12 cellular contexts compared by ENCODE assay signal in the genomic region with DNA sequence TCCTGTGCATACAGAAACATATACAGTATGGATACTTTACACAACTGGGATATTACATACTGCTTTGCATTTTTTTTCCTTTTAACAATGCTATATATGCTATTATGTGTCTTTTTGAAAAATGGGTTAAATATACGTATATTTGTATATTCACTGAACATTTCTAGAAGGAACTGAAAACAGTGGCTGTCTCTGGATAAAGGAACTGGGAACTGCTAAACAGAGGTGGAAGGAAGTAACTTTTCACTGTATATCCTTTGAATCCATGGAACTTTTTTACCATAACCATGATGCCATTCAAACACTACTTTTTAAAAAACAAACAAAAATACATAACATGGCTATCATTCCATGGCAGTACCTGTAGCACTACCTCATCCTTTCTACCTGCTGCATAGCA. TPM values are rescaled to one million over a fixed set of nuclear protein-coding genes. Genes with fewer than 3 reads are reported as not detected.
DNase-seq lines count a peak whose midpoint lies in the region; ATAC-seq, FAIRE-seq and TF ChIP-seq lines count a peak whose summit lies in the region.
"Had no signal": no experiment of that assay in that cellular context is flagged by ENCODE, and none has a peak within 500 bp of the region (broad histone marks: within the 10 kb centered on the region; RNA-seq: fewer than 3 reads in every experiment).

No MANE protein-coding gene starts in this region.

- SMC1A ChIA-PET in GM12878 (lab: Charles Lee; ENCODE audit: uncharacterized antibody, unreplicated experiment): interaction anchor here (0.6 to 1.5 kb wide), 4 partner anchors 16 to 65 kb away, joined by 3 to 4 read pairs (median 3); no protein-coding TSS in a partner anchor

- H3K9me3 Mint-ChIP-seq in chondrocyte (ENCODE audit: low read depth): no peaks in the 10 kb centered on the region

- RAD21 ChIA-PET in GM12878 (lab: Charles Lee; ENCODE audit: unreplicated experiment): no interaction called here

- H3K4me2 ChIP-seq in Karpas-422 (ENCODE audit: low read depth, low read length, poor library complexity, severe bottlenecking) (peak overlapping the region; percentile 88), GM12878 (ENCODE audit: control insufficient read depth, insufficient read depth) (peak overlapping the region; percentile 62)

- H3K4me1 ChIP-seq in Karpas-422 (ENCODE audit: low read length) (peaks cover 11% of the 10 kb centered on the region), GM12878 (ENCODE audit: control insufficient read depth, insufficient read depth, low read length) (peaks cover 9% of the 10 kb centered on the region), neutrophil (ENCODE audit: control insufficient read depth in 1 of 2, insufficient read depth in 1 of 2, low read depth in 1 of 2, low read length in 1 of 2) (peaks cover 14 to 19% of the 10 kb centered on the region in 2 experiments)

- H3K36me3 ChIP-seq in Karpas-422 (ENCODE audit: insufficient read depth, low read length): peaks cover 19% of the 10 kb centered on the region
- peaks cover 0 to 11% of the 10 kb centered on the region in 2 experiments; a peak in 1 of 4 replicates for H3K36me3 ChIP-seq in GM12878 (ENCODE audit: control insufficient read depth in 2 of 2, insufficient read depth in 2 of 2, low read length in 1 of 2)
- peaks cover 43% of the 10 kb centered on the region for H3K36me3 ChIP-seq in neutrophil

- TF ChIP-seq RAD21 in GM12878 (IDR thresholded peaks at IDR 0.05; ENCODE audit: insufficient read depth, low read depth, low read length): no peak

- H3K9me2 ChIP-seq in Karpas-422 (replicated peaks; ENCODE audit: insufficient read depth, low read length): no peaks in the 10 kb centered on the region

- DNase-seq in SIG-M5 treated with dmso at 0.1 percent for 504 hours (lab: John Stamatoyannopoulos, UW; ENCODE audit: unreplicated experiment): peak; percentile 10
- no peak for DNase-seq in SIG-M5 (lab: John Stamatoyannopoulos, UW)
- DNase-seq in Karpas-422: no peak
- DNase-seq in GM12878 (ENCODE audit: low read depth, low spot score): no peak
- no peak for DNase-seq in NCI-H510A treated with DMSO at 0.1 percent for 48 hours (lab: John Stamatoyannopoulos, UW)
- DNase-seq in GDM1 (lab: John Stamatoyannopoulos, UW): no peak
- DNase-seq in chondrocyte (ENCODE audit: low spot score): no peak
- DNase-seq: 8988T, NCI-H446 had no signal

- no peaks in the 10 kb centered on the region for H3K27me3 ChIP-seq in Karpas-422 (ENCODE audit: low read length)
- H3K27me3 ChIP-seq in GM12878 (replicated peaks in 1 of 2; ENCODE audit: control insufficient read depth in 2 of 2, insufficient read depth in 2 of 2, low read length in 1 of 2): no peaks in the 10 kb centered on the region
- peaks cover 19% of the 10 kb centered on the region for H3K27me3 ChIP-seq in neutrophil

- no peaks in the 10 kb centered on the region for H3K9me3 ChIP-seq in Karpas-422 (ENCODE audit: low read length)
- H3K9me3 ChIP-seq in GM12878 (replicated peaks; ENCODE audit: control insufficient read depth, insufficient read depth, low read length): no peaks in the 10 kb centered on the region
- H3K9me3 ChIP-seq in neutrophil: no peaks in the 10 kb centered on the region

- H3K36me3 Mint-ChIP-seq in chondrocyte (ENCODE audit: low read depth): peaks cover 15% of the 10 kb centered on the region

- H3K27me3 Mint-ChIP-seq in chondrocyte (ENCODE audit: low read depth): no peaks in the 10 kb centered on the region

- H3K79me2 ChIP-seq in Karpas-422 (ENCODE audit: low read length) (peaks cover 27% of the 10 kb centered on the region), GM12878 (ENCODE audit: control insufficient read depth, insufficient read depth, low read length) (peaks cover 20% of the 10 kb centered on the region)

- no peak for TF ChIP-seq POLR2A in GM12878 (IDR thresholded peaks at IDR 0.05; ENCODE audit: low read depth, low read length)

- H3K9ac ChIP-seq in Karpas-422 (ENCODE audit: low read length): peak overlapping the region; percentile 97
- no peak overlapping the region; the same call in 1 of the 2 replicates for H3K9ac ChIP-seq in GM12878 (ENCODE audit: control insufficient read depth, insufficient read depth, low read length)

- 0% methylated on average over 1 of the region's 1 CpG for WGBS in GM12878 (ENCODE audit: insufficient coverage, insufficient replicate concordance, low lambda C conversion rate, missing lambda C conversion rate)

- H3K27ac ChIP-seq in Karpas-422 (ENCODE audit: low read length) (peak overlapping the region; percentile 1; the same call in 1 of the 2 replicates), GM12878 (ENCODE audit: control insufficient read depth, insufficient read depth) (0 out of 2 replicates have a peak overlapping the region, but pooled peaks have one; percentile 0), neutrophil (peak overlapping the region; percentile 81)

- TF ChIP-seq CTCF in GM12878 (IDR thresholded peaks at IDR 0.05 in 2 of 3, conservative IDR thresholded peaks at IDR 0.05 in 1 of 3; ENCODE audit: control insufficient read depth in 2 of 3, extremely low read depth in 1 of 3, insufficient read depth in 1 of 3, low read depth in 3 of 3, low read length in 3 of 3): no peak
- no peak for TF ChIP-seq CTCF in neutrophil (IDR thresholded peaks at IDR 0.05)
- TF ChIP-seq CTCF in chondrocyte (IDR thresholded peaks at IDR 0.05): no peak

- POLR2A ChIA-PET in GM12878 (lab: Charles Lee): interaction anchor here (0.6 to 0.8 kb wide), 2 partner anchors 37 to 155 kb away, joined by 3 read pairs; no protein-coding TSS in a partner anchor

- H3K4me3 ChIP-seq in Karpas-422 (ENCODE audit: low read length) (peak overlapping the region; percentile 100), GM12878 (peak overlapping the region; percentile 95), neutrophil (ENCODE audit: low read depth in 1 of 2, low read length in 1 of 2) (peak overlapping the region in 1 of 2 experiments; percentile 98)

- no peak for ATAC-seq in GM12878

- in situ Hi-C loops in GM12878 (cut with MboI): no loop called here

- H3K27ac Mint-ChIP-seq in chondrocyte (ENCODE audit: unreplicated experiment): no peak overlapping the region

- intact Hi-C loops in GM12878 (cut with micrococcal nuclease; ENCODE audit: unreplicated experiment): loop anchor here (5.0 kb wide), 1 partner anchor 135 kb away; no protein-coding TSS in a partner anchor

- CTCF ChIA-PET in GM12878 (lab: Yijun Ruan, JAX): no interaction called here

- H3K4me3 Mint-ChIP-seq in chondrocyte (ENCODE audit: unreplicated experiment): no peak overlapping the region

- H4K20me1 ChIP-seq in Karpas-422 (ENCODE audit: insufficient read depth, low read depth, low read length): no peaks in the 10 kb centered on the region; the same call in 1 of the 2 replicates
- H4K20me1 ChIP-seq in GM12878 (ENCODE audit: control insufficient read depth, insufficient read depth): no peaks in the 10 kb centered on the region

- BruUV-seq in GM12878 (replicated peaks; lab: Mats Ljungman, UMichigan): no TSS peak

- TF ChIP-seq EP300 in GM12878 (IDR thresholded peaks at IDR 0.05; ENCODE audit: borderline replicate concordance in 1 of 2, control insufficient read depth in 1 of 2, low read depth in 2 of 2, low read length in 2 of 2): no peak

- H2AFZ ChIP-seq in Karpas-422 (ENCODE audit: low read length) (no peak overlapping the region), GM12878 (ENCODE audit: control insufficient read depth, low read depth, low read length) (no peak overlapping the region)

- H3K4me1 Mint-ChIP-seq in chondrocyte (ENCODE audit: low read depth): peaks cover 18% of the 10 kb centered on the region

- no peak for FAIRE-seq in GM12878 (lab: Jason Lieb, UNC)
- FAIRE-seq: colon had no signal

RNA-seq across cellular contexts. Expression of a gene that starts 1.8 kb away (rescaled TPM):
- total RNA-seq in Karpas-422 (2014; rRNA removed; shearing (Covaris generic); ENCODE audit: low replicate concordance): 19.3 and 23.4 TPM in 2 replicates
- 19.4 and 20.0 TPM in 2 replicates for total RNA-seq in GM12878 (2013; cell fraction: nucleolus; rRNA removed)
- total RNA-seq in GM12878 (2014; rRNA removed) (17.4 and 21.1 TPM in 2 replicates), GM12878 (2014; rRNA removed; fragmentation: Illumina TruSeq; extraction: Trizol) (16.1 and 16.9 TPM in 2 replicates), GM12878 (2021) (16.1 and 16.7 TPM in 2 replicates), chondrocyte (10.7 to 13.4 TPM (median 13.3 TPM) in 3 replicates)
- polyA plus RNA-seq in GM12878 (2011; ENCODE audit: low read depth): 3.5 TPM
- polyA plus RNA-seq in GM12878 (2011; rRNA removed) (18.1 and 21.2 TPM in 2 replicates), GM12878 (2014; fragmentation: Illumina TruSeq; extraction: Trizol) (18.3 and 20.0 TPM in 2 replicates), GM12878 (2014; fragmentation: Nextera tagmentation; extraction: Ambion mirVana) (1 to 10 TPM; 1.7 to 3.3 TPM), GM12878 (2014; rRNA removed) (14.7 and 17.3 TPM in 2 replicates), GM12878 (2016; fragmentation: Nextera tagmentation; extraction: Ambion mirVana) (10 to 100 TPM; 25.9 to 29.8 TPM)
- polyA plus RNA-seq in GM12878 (2011; cell fraction: cytosol; rRNA removed): 10.9 and 12.0 TPM in 2 replicates
- 6.0 and 8.0 TPM in 2 replicates for polyA plus RNA-seq in GM12878 (2011; cell fraction: nucleus; rRNA removed)
- 8.4 and 9.9 TPM in 2 replicates for polyA plus RNA-seq in GM12878 (2012)
- polyA minus RNA-seq in GM12878 (2011; rRNA and poly(A)+ RNA removed): 5.6 and 6.7 TPM in 2 replicates
- 4.9 TPM in 2 replicates for polyA minus RNA-seq in GM12878 (2011; cell fraction: cytosol; rRNA and poly(A)+ RNA removed)
- polyA minus RNA-seq in GM12878 (2011; cell fraction: nucleus; rRNA and poly(A)+ RNA removed): 2.9 and 8.8 TPM in 2 replicates

RNA-seq across cellular contexts. Expression of a gene that starts 17.6 kb away (rescaled TPM):
- not detected in 2 replicates for total RNA-seq in Karpas-422 (2014; rRNA removed; shearing (Covaris generic); ENCODE audit: low replicate concordance)
- total RNA-seq in GM12878 (2013; cell fraction: nucleolus; rRNA removed): not detected in 2 replicates
- total RNA-seq in GM12878 (2014; rRNA removed) (0.17 TPM in 1 of 2 replicates, not detected in the other), GM12878 (2014; rRNA removed; fragmentation: Illumina TruSeq; extraction: Trizol) (not detected in 2 replicates), GM12878 (2021) (not detected in 2 replicates), chondrocyte (not detected in 3 replicates)
- not detected for polyA plus RNA-seq in GM12878 (2011; ENCODE audit: low read depth)
- polyA plus RNA-seq in GM12878 (2011; rRNA removed) (0.13 TPM in 1 of 2 replicates, not detected in the other), GM12878 (2014; fragmentation: Illumina TruSeq; extraction: Trizol) (not detected in 2 replicates), GM12878 (2014; fragmentation: Nextera tagmentation; extraction: Ambion mirVana) (under 1 TPM; 0.05 to 0.13 TPM), GM12878 (2014; rRNA removed) (not detected in 2 replicates), GM12878 (2016; fragmentation: Nextera tagmentation; extraction: Ambion mirVana) (not detected)
- polyA plus RNA-seq in GM12878 (2011; cell fraction: cytosol; rRNA removed): 0.06 and 0.08 TPM in 2 replicates
- not detected in 2 replicates for polyA plus RNA-seq in GM12878 (2011; cell fraction: nucleus; rRNA removed)
- polyA plus RNA-seq in GM12878 (2012): not detected in 2 replicates
- not detected in 2 replicates for polyA minus RNA-seq in GM12878 (2011; rRNA and poly(A)+ RNA removed)
- polyA minus RNA-seq in GM12878 (2011; cell fraction: cytosol; rRNA and poly(A)+ RNA removed): not detected in 2 replicates
- not detected in 2 replicates for polyA minus RNA-seq in GM12878 (2011; cell fraction: nucleus; rRNA and poly(A)+ RNA removed)
- total RNA-seq: mesenteric fat pad had no signal

RNA-seq across cellular contexts. Expression of a gene that starts 37.9 kb away (rescaled TPM):
- total RNA-seq in Karpas-422 (2014; rRNA removed; shearing (Covaris generic); ENCODE audit: low replicate concordance): 93.0 and 111 TPM in 2 replicates
- 53.8 and 60.8 TPM in 2 replicates for total RNA-seq in GM12878 (2013; cell fraction: nucleolus; rRNA removed)
- total RNA-seq in GM12878 (2014; rRNA removed) (52.2 and 52.9 TPM in 2 replicates), GM12878 (2014; rRNA removed; fragmentation: Illumina TruSeq; extraction: Trizol) (52.9 and 58.3 TPM in 2 replicates), GM12878 (2021) (64.9 and 65.0 TPM in 2 replicates), chondrocyte (76.1 to 84.9 TPM (median 80.5 TPM) in 3 replicates)
- 55.4 TPM for polyA plus RNA-seq in GM12878 (2011; ENCODE audit: low read depth)
- polyA plus RNA-seq in GM12878 (2011; rRNA removed) (84.7 and 93.9 TPM in 2 replicates), GM12878 (2014; fragmentation: Illumina TruSeq; extraction: Trizol) (84.8 and 103 TPM in 2 replicates), GM12878 (2014; fragmentation: Nextera tagmentation; extraction: Ambion mirVana) (10 to 100 TPM; 25.5 to 29.6 TPM), GM12878 (2014; rRNA removed) (60.4 and 71.1 TPM in 2 replicates), GM12878 (2016; fragmentation: Nextera tagmentation; extraction: Ambion mirVana) (100 to 1,000 TPM; 108 to 116 TPM)
- polyA plus RNA-seq in GM12878 (2011; cell fraction: cytosol; rRNA removed): 67.2 and 82.2 TPM in 2 replicates
- polyA plus RNA-seq in GM12878 (2011; cell fraction: nucleus; rRNA removed): 38.3 and 54.2 TPM in 2 replicates
- polyA plus RNA-seq in GM12878 (2012): 45.4 and 65.2 TPM in 2 replicates
- 43.2 and 52.5 TPM in 2 replicates for polyA minus RNA-seq in GM12878 (2011; rRNA and poly(A)+ RNA removed)
- polyA minus RNA-seq in GM12878 (2011; cell fraction: cytosol; rRNA and poly(A)+ RNA removed): 19.0 and 25.0 TPM in 2 replicates
- polyA minus RNA-seq in GM12878 (2011; cell fraction: nucleus; rRNA and poly(A)+ RNA removed): 22.1 and 38.7 TPM in 2 replicates

RNA-seq across cellular contexts. Expression of a gene that starts 40.2 kb away (rescaled TPM):
- total RNA-seq in Karpas-422 (2014; rRNA removed; shearing (Covaris generic); ENCODE audit: low replicate concordance): not detected in 2 replicates
- total RNA-seq in GM12878 (2013; cell fraction: nucleolus; rRNA removed): not detected in 2 replicates
- total RNA-seq in GM12878 (2014; rRNA removed) (0.06 TPM in 1 of 2 replicates, not detected in the other), GM12878 (2014; rRNA removed; fragmentation: Illumina TruSeq; extraction: Trizol) (not detected in 2 replicates), GM12878 (2021) (0.10 TPM in 1 of 2 replicates, not detected in the other), chondrocyte (1.7 to 13.1 TPM (median 12.7 TPM) in 3 replicates)
- polyA plus RNA-seq in GM12878 (2011; ENCODE audit: low read depth): 0.12 TPM
- polyA plus RNA-seq in GM12878 (2011; rRNA removed) (not detected in 2 replicates), GM12878 (2014; fragmentation: Illumina TruSeq; extraction: Trizol) (0.06 TPM in 1 of 2 replicates, not detected in the other), GM12878 (2014; fragmentation: Nextera tagmentation; extraction: Ambion mirVana) (not detected), GM12878 (2014; rRNA removed) (0.08 TPM in 1 of 2 replicates, not detected in the other), GM12878 (2016; fragmentation: Nextera tagmentation; extraction: Ambion mirVana) (not detected)
- polyA plus RNA-seq in GM12878 (2011; cell fraction: cytosol; rRNA removed): not detected in 2 replicates
- polyA plus RNA-seq in GM12878 (2011; cell fraction: nucleus; rRNA removed): not detected in 2 replicates
- 0.05 and 0.24 TPM in 2 replicates for polyA plus RNA-seq in GM12878 (2012)
- not detected in 2 replicates for polyA minus RNA-seq in GM12878 (2011; rRNA and poly(A)+ RNA removed)
- not detected in 2 replicates for polyA minus RNA-seq in GM12878 (2011; cell fraction: cytosol; rRNA and poly(A)+ RNA removed)
- polyA minus RNA-seq in GM12878 (2011; cell fraction: nucleus; rRNA and poly(A)+ RNA removed): not detected in 2 replicates

RNA-seq across cellular contexts. Expression of a gene that starts 49.0 kb away (rescaled TPM):
- total RNA-seq in Karpas-422 (2014; rRNA removed; shearing (Covaris generic); ENCODE audit: low replicate concordance): not detected in 2 replicates
- not detected in 2 replicates for total RNA-seq in GM12878 (2013; cell fraction: nucleolus; rRNA removed)
- total RNA-seq in GM12878 (2014; rRNA removed) (0.06 TPM in 1 of 2 replicates, not detected in the other), GM12878 (2014; rRNA removed; fragmentation: Illumina TruSeq; extraction: Trizol) (not detected in 2 replicates), GM12878 (2021) (not detected in 2 replicates), chondrocyte (not detected in 3 replicates)
- 0.07 TPM for polyA plus RNA-seq in GM12878 (2011; ENCODE audit: low read depth)
- polyA plus RNA-seq in GM12878 (2011; rRNA removed) (not detected in 2 replicates), GM12878 (2014; fragmentation: Illumina TruSeq; extraction: Trizol) (not detected in 2 replicates), GM12878 (2014; fragmentation: Nextera tagmentation; extraction: Ambion mirVana) (not detected), GM12878 (2014; rRNA removed) (0.04 TPM in 1 of 2 replicates, not detected in the other), GM12878 (2016; fragmentation: Nextera tagmentation; extraction: Ambion mirVana) (not detected)
- polyA plus RNA-seq in GM12878 (2011; cell fraction: cytosol; rRNA removed): not detected in 2 replicates
- polyA plus RNA-seq in GM12878 (2011; cell fraction: nucleus; rRNA removed): not detected in 2 replicates
- polyA plus RNA-seq in GM12878 (2012): 0.09 and 0.13 TPM in 2 replicates
- polyA minus RNA-seq in GM12878 (2011; rRNA and poly(A)+ RNA removed): not detected in 2 replicates
- not detected in 2 replicates for polyA minus RNA-seq in GM12878 (2011; cell fraction: cytosol; rRNA and poly(A)+ RNA removed)
- not detected in 2 replicates for polyA minus RNA-seq in GM12878 (2011; cell fraction: nucleus; rRNA and poly(A)+ RNA removed)
- total RNA-seq: mesenteric fat pad had no signal

Comparison
In these comparisons a context has a peak if more than half of its experiments do, and no peak if none do; other contexts are left out.
1. H3K27ac ChIP-seq: peak in every context shown above with its lines; median percentile 81 in neutrophil; 1 in Karpas-422; 0 in GM12878.